Comparison of ENCODE assay signal across 21 cellular contexts in the genomic region with DNA sequence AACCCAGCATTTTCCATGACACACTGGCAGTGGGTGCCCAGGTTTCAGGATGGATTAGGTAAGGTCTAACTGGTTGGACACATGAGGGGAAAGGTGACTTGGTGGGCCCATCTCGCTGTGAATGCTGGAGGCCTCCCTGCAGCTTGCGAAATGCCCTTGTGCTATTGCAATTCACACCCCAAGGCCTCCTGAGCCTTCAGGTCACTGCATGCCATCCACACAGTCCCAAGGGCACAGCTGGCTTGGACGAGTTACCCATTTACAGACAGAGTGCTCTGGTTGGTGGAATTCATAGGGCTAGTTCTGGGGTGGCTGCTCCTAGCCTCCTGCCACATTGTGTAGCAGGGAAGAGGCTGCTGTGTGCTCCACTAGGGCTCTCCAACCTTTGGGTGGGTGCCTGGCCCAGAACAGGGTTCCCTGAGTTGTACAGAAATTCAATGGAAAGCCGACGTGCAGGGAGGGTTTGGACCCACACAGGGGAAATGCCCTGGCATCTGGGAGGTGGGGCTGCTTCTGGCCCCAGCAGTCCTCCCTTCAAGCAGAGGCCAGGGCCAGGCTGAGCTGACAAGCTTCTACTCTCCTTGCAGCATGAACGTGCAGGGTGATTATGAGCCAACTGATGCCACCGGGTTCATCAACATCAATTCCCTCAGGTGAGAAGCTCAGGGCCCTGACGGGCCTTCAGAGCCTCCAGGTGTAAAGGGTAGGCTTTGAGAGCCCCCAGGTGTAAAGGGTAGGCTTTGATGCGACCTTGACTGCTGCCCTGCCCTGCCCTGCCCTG. TPM values are rescaled to one million over a fixed set of nuclear protein-coding genes. Genes with fewer than 3 reads are reported as not detected.
DNase-seq lines count a peak whose midpoint lies in the region; ATAC-seq, FAIRE-seq and TF ChIP-seq lines count a peak whose summit lies in the region.
"Had no signal": no experiment of that assay in that cellular context is flagged by ENCODE, and none has a peak within 500 bp of the region (broad histone marks: within the 10 kb centered on the region; RNA-seq: fewer than 3 reads in every experiment).

No MANE protein-coding gene starts in this region.

- H3K4me1 ChIP-seq in K562 (replicated peaks in 1 of 2; ENCODE audit: control insufficient read depth in 2 of 2, insufficient read depth in 2 of 2, low read length in 2 of 2) (peaks cover 2% of the 10 kb centered on the region in 2 experiments; a peak in 3 of 5 replicates), HepG2 (ENCODE audit: insufficient read depth, low read length) (peaks cover 42% of the 10 kb centered on the region)
- H3K4me1 ChIP-seq: left lung had no signal

- H2AFZ ChIP-seq in K562 (ENCODE audit: low read depth, low read length) (peak overlapping the region; percentile 85; the same call in 1 of the 2 replicates), HepG2 (ENCODE audit: low read length) (no peak overlapping the region)
- H2AFZ ChIP-seq: neural progenitor cell had no signal

- H3K4me3 ChIP-seq in K562 (no peak overlapping the region), HepG2 (replicated peaks in 1 of 3; ENCODE audit: insufficient read depth in 1 of 3, low read depth in 2 of 3, low read length in 3 of 3) (peak overlapping the region; percentile 9 to 65 (median 47); a peak in 5 of 6 replicates)
- H3K4me3 ChIP-seq: BLaER1, left lung, neural progenitor cell had no signal

- TF ChIP-seq CTCF in K562 (IDR thresholded peaks at IDR 0.05 in 2 of 3, conservative IDR thresholded peaks at IDR 0.05 in 1 of 3; ENCODE audit: insufficient read depth in 2 of 3, low read depth in 1 of 3, low read length in 3 of 3) (no peak), HepG2 (CRISPR knock-in tag; IDR thresholded peaks at IDR 0.05) (no peak), type B pancreatic cell (conservative IDR thresholded peaks at IDR 0.05) (no peak)

- TF ChIP-seq EP300 in K562 (IDR thresholded peaks at IDR 0.05; ENCODE audit: low read length) (no peak), HepG2 (IDR thresholded peaks at IDR 0.05; ENCODE audit: low read depth in 2 of 2, low read length in 2 of 2) (peak; percentile 71 to 76), HepG2 (CRISPR knock-in tag; IDR thresholded peaks at IDR 0.05; ENCODE audit: borderline replicate concordance) (peak; percentile 72)

- CTCF ChIA-PET in K562 (lab: Yijun Ruan, JAX; ENCODE audit: low intra/inter-chr PET ratio), result no interaction called here
- CTCF ChIA-PET in HepG2 (lab: Yijun Ruan, JAX; ENCODE audit: low intra/inter-chr PET ratio, low total read pairs), result no interaction called here

- intact Hi-C loops in K562 (cut with micrococcal nuclease) (no loop called here), HepG2 (cut with micrococcal nuclease; ENCODE audit: unreplicated experiment) (no loop called here)

- peaks cover 5% of the 10 kb centered on the region for H3K9me3 Mint-ChIP-seq in type B pancreatic cell
- H3K9me3 Mint-ChIP-seq in activated T-cell treated with anti-CD3 and anti-CD28 coated beads, Interleukin-2, amount 50 U/mL, for 24 hours, result peaks cover 6% of the 10 kb centered on the region
- H3K9me3 Mint-ChIP-seq: effector memory CD8-positive, alpha-beta T cell had no signal

- H3K36me3 ChIP-seq in K562 (ENCODE audit: control insufficient read depth, insufficient read depth, low read length) (no peaks in the 10 kb centered on the region), HepG2 (replicated peaks in 1 of 2; ENCODE audit: control insufficient read depth in 1 of 2, insufficient read depth in 2 of 2, low read length in 2 of 2) (peaks cover 4 to 13% of the 10 kb centered on the region in 2 experiments; a peak in 4 of 5 replicates)
- H3K36me3 ChIP-seq: neural progenitor cell had no signal

- POLR2A ChIA-PET in K562 (lab: Yijun Ruan, JAX), result interaction anchor here (0.7 to 1.1 kb wide), 5 partner anchors 11 to 95 kb away, joined by 3 to 4 read pairs (median 4); no protein-coding TSS in a partner anchor
- POLR2A ChIA-PET in HepG2 (lab: Yijun Ruan, JAX), result interaction anchor here (0.6 to 4.2 kb wide), 28 partner anchors 10 to 1623 kb away, joined by 3 to 86 read pairs (median 6); partner anchors contain the start of genes EXOSC2 and FUBP3

- no peak overlapping the region for H3K27ac ChIP-seq in K562 (ENCODE audit: extremely low read depth, low read depth, low read length)
- H3K27ac ChIP-seq in HepG2 (ENCODE audit: extremely low read length, insufficient read depth, low read length), result peak overlapping the region; percentile 95
- H3K27ac ChIP-seq: BLaER1, left lung, neural progenitor cell had no signal

- H3K9me1 ChIP-seq in K562 (ENCODE audit: control insufficient read depth, insufficient read depth, low read length), result peaks cover 2% of the 10 kb centered on the region

- in situ Hi-C loops in K562 (cut with MboI), result no loop called here
- in situ Hi-C loops in HepG2 (cut with HindIII; ENCODE audit: extremely low pct_ligation_motif_present, low pct_unique_long_range_greater_than_20kb), result no loop called here

- peaks cover 8% of the 10 kb centered on the region for H3K9me3 ChIP-seq in K562 (replicated peaks; ENCODE audit: control insufficient read depth, insufficient read depth, low read depth, low read length)
- peaks cover 10% of the 10 kb centered on the region for H3K9me3 ChIP-seq in HepG2 (ENCODE audit: low read length)

- peak; percentile 7 for DNase-seq in activated CD4-positive, CD25-positive, alpha-beta regulatory T cell treated with anti-CD3 and anti-CD28 coated beads, Interleukin-2, amount 50 U/mL, for 72 hours
- DNase-seq in activated CD4-positive, CD25-positive, alpha-beta regulatory T cell (lab: John Stamatoyannopoulos, UW), result no peak
- DNase-seq in K562 (ENCODE audit: extremely low read depth in 1 of 4, low spot score in 3 of 4) (no peak), HepG2 (ENCODE audit: low spot score) (peak; percentile 97), type B pancreatic cell (ENCODE audit: extremely low spot score, unreplicated experiment) (no peak), anterior cingulate cortex (lab: John Stamatoyannopoulos, UW) (no peak)
- no peak for DNase-seq in activated T-cell treated with anti-CD3 and anti-CD28 coated beads, Interleukin-2, amount 50 U/mL, for 24 hours
- DNase-seq: activated B cell treated with CpG ODN at 0.5 μM for 24 hours; activated CD8-positive, alpha-beta memory T cell treated with anti-CD3 and anti-CD28 coated beads for 24 hours; effector memory CD8-positive, alpha-beta T cell; glutamatergic neuron; NCI-H1048; NCI-H187 treated with DMSO at 0.1 percent for 48 hours; stimulated activated CD4-positive, alpha-beta T cell treated with anti-CD3 and anti-CD28 coated beads, Interleukin-4, amount 100 ng/mL, for 24 hours had no signal

- ATAC-seq in K562 (no peak), HepG2 (peak; percentile 96), GM21825 (IDR thresholded peaks at IDR 0.05; ENCODE audit: unreplicated experiment) (no peak)
- ATAC-seq: effector memory CD8-positive, alpha-beta T cell had no signal

- H4K20me1 ChIP-seq in K562 (replicated peaks; ENCODE audit: control insufficient read depth, insufficient read depth, low read length) (no peaks in the 10 kb centered on the region), HepG2 (ENCODE audit: insufficient read depth, low read length) (no peaks in the 10 kb centered on the region)
- H4K20me1 ChIP-seq: BLaER1 had no signal

- BruUV-seq in K562 (replicated peaks; lab: Mats Ljungman, UMichigan) (no TSS peak), HepG2 (replicated peaks; lab: Mats Ljungman, UMichigan) (TSS peak; percentile 93)

- peak overlapping the region in 1 of 2 experiments; percentile 37; a peak in 1 of 4 replicates for H3K9ac ChIP-seq in K562 (ENCODE audit: insufficient read depth in 1 of 2, low read depth in 2 of 2, low read length in 2 of 2)
- H3K9ac ChIP-seq in HepG2 (ENCODE audit: insufficient read depth, low read depth, low read length), result peak overlapping the region; percentile 82
- H3K9ac ChIP-seq: BLaER1, neural progenitor cell had no signal

- H3K27ac Mint-ChIP-seq in type B pancreatic cell, result peak overlapping the region; percentile 87
- no peak overlapping the region for H3K27ac Mint-ChIP-seq in activated T-cell treated with anti-CD3 and anti-CD28 coated beads, Interleukin-2, amount 50 U/mL, for 24 hours
- H3K27ac Mint-ChIP-seq: activated B cell treated with CpG ODN at 0.5 μM for 24 hours; activated naive CD4-positive, alpha-beta T cell treated with anti-CD3 and anti-CD28 coated beads, Interleukin-2, amount 50 U/mL, for 72 hours; effector memory CD8-positive, alpha-beta T cell; mesothelial cell of epicardium; neural progenitor cell had no signal

- H3K79me2 ChIP-seq in K562 (ENCODE audit: control insufficient read depth, insufficient read depth, low read length), result no peaks in the 10 kb centered on the region
- no peaks in the 10 kb centered on the region for H3K79me2 ChIP-seq in HepG2 (ENCODE audit: insufficient read depth, low read length)

- WGBS in K562 (ENCODE audit: insufficient coverage, low coverage, missing lambda C conversion rate), result 40% methylated on average over 8 of the region's 9 CpGs
- 0% methylated on average over 2 of the region's 9 CpGs for WGBS in HepG2 (ENCODE audit: low lambda C conversion rate)

- TF ChIP-seq RAD21 in K562 (CRISPR knock-in tag; conservative IDR thresholded peaks at IDR 0.05 in 1 of 2, IDR thresholded peaks at IDR 0.05 in 1 of 2) (no peak), HepG2 (CRISPR knock-in tag; IDR thresholded peaks at IDR 0.05) (no peak; the same call in 1 of the 2 replicates)

- H3K4me1 Mint-ChIP-seq in type B pancreatic cell (ENCODE audit: unreplicated experiment), result peaks cover 9% of the 10 kb centered on the region
- no peaks in the 10 kb centered on the region for H3K4me1 Mint-ChIP-seq in activated T-cell treated with anti-CD3 and anti-CD28 coated beads, Interleukin-2, amount 50 U/mL, for 24 hours (ENCODE audit: low read depth)
- H3K4me1 Mint-ChIP-seq: activated B cell treated with CpG ODN at 0.5 μM for 24 hours, mesothelial cell of epicardium had no signal

- H3K36me3 Mint-ChIP-seq in type B pancreatic cell, result peaks cover 9% of the 10 kb centered on the region
- H3K36me3 Mint-ChIP-seq in activated T-cell treated with anti-CD3 and anti-CD28 coated beads, Interleukin-2, amount 50 U/mL, for 24 hours (ENCODE audit: low read depth), result no peaks in the 10 kb centered on the region

- no peak for TF ChIP-seq POLR2A in K562 (conservative IDR thresholded peaks at IDR 0.05)
- TF ChIP-seq POLR2A in HepG2 (IDR thresholded peaks at IDR 0.05; ENCODE audit: insufficient read depth in 1 of 2, low read depth in 2 of 2, low read length in 2 of 2), result peak; percentile 94 to 98

- FAIRE-seq in K562 (lab: Jason Lieb, UNC) (no peak), HepG2 (lab: Jason Lieb, UNC) (peak; percentile 95)
- FAIRE-seq: A204.1 had no signal

- no peaks in the 10 kb centered on the region for H3K27me3 Mint-ChIP-seq in type B pancreatic cell
- peaks cover 11% of the 10 kb centered on the region for H3K27me3 Mint-ChIP-seq in activated T-cell treated with anti-CD3 and anti-CD28 coated beads, Interleukin-2, amount 50 U/mL, for 24 hours

- no peak overlapping the region for H3K4me2 ChIP-seq in K562 (ENCODE audit: insufficient read depth, low read length)
- H3K4me2 ChIP-seq in HepG2 (ENCODE audit: low read depth, low read length), result peak overlapping the region; percentile 84
- H3K4me2 ChIP-seq: neural progenitor cell had no signal

- H3K27me3 ChIP-seq in K562 (ENCODE audit: control insufficient read depth in 2 of 2, insufficient read depth in 2 of 2, low read length in 2 of 2) (no peaks in the 10 kb centered on the region), HepG2 (ENCODE audit: control insufficient read depth in 1 of 2, insufficient read depth in 2 of 2, low read length in 2 of 2) (no peaks in the 10 kb centered on the region)
- H3K27me3 ChIP-seq: BLaER1, left lung, neural progenitor cell had no signal

- H3K4me3 Mint-ChIP-seq in type B pancreatic cell, result no peak overlapping the region
- no peak overlapping the region for H3K4me3 Mint-ChIP-seq in activated T-cell treated with anti-CD3 and anti-CD28 coated beads, Interleukin-2, amount 50 U/mL, for 24 hours
- H3K4me3 Mint-ChIP-seq: activated B cell treated with CpG ODN at 0.5 μM for 24 hours; effector memory CD8-positive, alpha-beta T cell; mesothelial cell of epicardium had no signal

RNA-seq across cellular contexts. Expression of gene ASS1, which starts 54.3 kb away (rescaled TPM):
- 1.7 and 3.4 TPM in 2 replicates for total RNA-seq in K562 (2011; cell fraction: chromatin; rRNA removed; ENCODE audit: low replicate concordance)
- total RNA-seq in K562 (2011; cell fraction: nucleolus; rRNA removed), result 2.6 and 4.0 TPM in 2 replicates
- total RNA-seq in K562 (2011; cell fraction: nucleoplasm; rRNA removed), result 1.6 and 2.4 TPM in 2 replicates
- total RNA-seq in K562 (2014; rRNA removed) (4.6 and 4.8 TPM in 2 replicates), K562 (2014; rRNA removed; fragmentation: Illumina TruSeq; extraction: Trizol) (2.2 and 4.2 TPM in 2 replicates), K562 (2015; rRNA removed; fragmentation: Illumina TruSeq; extraction: Trizol) (1.5 and 1.7 TPM in 2 replicates), K562 (2021) (3.7 TPM in 2 replicates), HepG2 (2016; rRNA removed; fragmentation: Illumina TruSeq; extraction: Trizol) (77.6 and 89.0 TPM in 2 replicates), type B pancreatic cell (ENCODE audit: low replicate concordance) (29.1 and 80.1 TPM in 2 replicates)
- polyA plus RNA-seq in K562 (2011; rRNA removed) (2.9 and 4.7 TPM in 2 replicates), K562 (2014; fragmentation: Illumina TruSeq; extraction: Trizol) (5.7 and 5.9 TPM in 2 replicates), K562 (2014; fragmentation: Nextera tagmentation; extraction: Ambion mirVana) (1 to 10 TPM; 1.7 to 3.6 TPM), K562 (2014; rRNA removed) (3.8 and 6.5 TPM in 2 replicates), HepG2 (2011; rRNA removed) (108 and 122 TPM in 2 replicates)
- polyA plus RNA-seq in K562 (2011; cell fraction: cytosol; rRNA removed), result 3.0 and 5.3 TPM in 2 replicates
- 1.8 and 3.1 TPM in 2 replicates for polyA plus RNA-seq in K562 (2011; cell fraction: nucleus; rRNA removed)
- polyA plus RNA-seq in K562 (2012), result 2.6 and 82.8 TPM in 2 replicates
- 1.8 and 4.5 TPM in 2 replicates for polyA minus RNA-seq in K562 (2011; rRNA and poly(A)+ RNA removed)
- 13.4 and 14.5 TPM in 2 replicates for polyA minus RNA-seq in K562 (2011; cell fraction: cytosol; rRNA and poly(A)+ RNA removed)
- polyA minus RNA-seq in K562 (2011; cell fraction: nucleus; rRNA and poly(A)+ RNA removed), result 2.6 and 3.0 TPM in 2 replicates
- 56.7 and 64.0 TPM in 2 replicates for total RNA-seq in HepG2 (2016; cell fraction: cytosol; rRNA removed; fragmentation: Illumina TruSeq; extraction: Trizol; ENCODE audit: low read depth)
- 77.7 and 96.7 TPM in 2 replicates for total RNA-seq in HepG2 (2016; cell fraction: insoluble cytoplasmic fraction; rRNA removed; fragmentation: Illumina TruSeq; extraction: Trizol)
- 80.8 and 82.9 TPM in 2 replicates for total RNA-seq in HepG2 (2016; cell fraction: membrane; rRNA removed; fragmentation: Illumina TruSeq; extraction: Trizol)
- total RNA-seq in HepG2 (2016; cell fraction: nucleus; rRNA removed; fragmentation: Illumina TruSeq; extraction: Trizol), result 36.6 and 39.7 TPM in 2 replicates
- 120 and 164 TPM in 2 replicates for polyA plus RNA-seq in HepG2 (2011; cell fraction: cytosol; rRNA removed)
- 48.7 and 65.0 TPM in 2 replicates for polyA plus RNA-seq in HepG2 (2011; cell fraction: nucleus; rRNA removed)
- 38.4 and 74.9 TPM in 2 replicates for polyA plus RNA-seq in HepG2 (2012)
- polyA plus RNA-seq in HepG2 (2016; cell fraction: cytosol; fragmentation: Illumina TruSeq; extraction: Trizol; ENCODE audit: low read depth), result 90.2 and 91.5 TPM in 2 replicates
- 134 and 144 TPM in 2 replicates for polyA plus RNA-seq in HepG2 (2016; cell fraction: insoluble cytoplasmic fraction; fragmentation: Illumina TruSeq; extraction: Trizol; ENCODE audit: low read depth)
- 100 and 111 TPM in 2 replicates for polyA plus RNA-seq in HepG2 (2016; cell fraction: membrane; fragmentation: Illumina TruSeq; extraction: Trizol; ENCODE audit: low read depth)
- 76.1 and 84.6 TPM in 2 replicates for polyA plus RNA-seq in HepG2 (2016; cell fraction: nucleus; fragmentation: Illumina TruSeq; extraction: Trizol; ENCODE audit: insufficient read depth, low read depth)
- 90.2 and 1,449 TPM in 2 replicates for polyA minus RNA-seq in HepG2 (2011; rRNA and poly(A)+ RNA removed; ENCODE audit: low replicate concordance)
- 49.5 and 53.8 TPM in 2 replicates for polyA minus RNA-seq in HepG2 (2011; cell fraction: cytosol; rRNA and poly(A)+ RNA removed)
- polyA minus RNA-seq in HepG2 (2011; cell fraction: nucleus; rRNA and poly(A)+ RNA removed), result 17.1 and 17.7 TPM in 2 replicates

Comparison
In these comparisons a context has a peak if more than half of its experiments do, and no peak if none do; other contexts are left out.
1. DNase-seq: peak in activated CD4-positive, CD25-positive, alpha-beta regulatory T cell treated with anti-CD3 and anti-CD28 coated beads, Interleukin-2, amount 50 U/mL, for 72 hours (single experiment) and HepG2 (single experiment); none in activated CD4-positive, CD25-positive, alpha-beta regulatory T cell (0 of 4), K562 (0 of 4), type B pancreatic cell (single experiment), activated T-cell treated with anti-CD3 and anti-CD28 coated beads, Interleukin-2, amount 50 U/mL, for 24 hours (single experiment) and anterior cingulate cortex (0 of 58).